ENCODE assay signal across 18 cellular contexts in the genomic region with DNA sequence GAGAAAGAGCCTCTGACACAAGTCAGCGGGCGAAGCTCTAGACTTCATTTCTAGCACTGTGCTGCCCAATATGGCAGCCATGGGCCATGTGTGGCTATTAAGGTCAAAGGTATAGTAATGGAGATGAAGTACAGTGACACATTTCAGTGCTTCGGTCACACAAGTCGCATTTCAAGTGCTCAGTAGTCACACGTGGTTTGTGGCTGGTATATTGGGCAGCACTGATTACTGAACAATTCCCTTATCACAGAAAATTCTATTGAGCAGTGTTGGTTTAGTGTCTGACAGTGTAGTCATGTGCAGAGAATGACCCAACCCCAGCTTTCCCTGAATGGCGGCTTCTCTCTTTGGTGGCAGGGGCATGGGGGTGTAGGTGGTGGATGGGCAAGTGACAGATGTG.
DNase-seq lines count a peak whose midpoint lies in the region; ATAC-seq and TF ChIP-seq lines count a peak whose summit lies in the region.
"Had no signal": no experiment of that assay in that cellular context is flagged by ENCODE, and none has a peak within 500 bp of the region (broad histone marks: within the 10 kb centered on the region; RNA-seq: fewer than 3 reads in every experiment).

No MANE protein-coding gene starts in this region.

- peak; percentile 74 for ATAC-seq in stimulated activated naive CD8-positive, alpha-beta T cell treated with anti-CD3 and anti-CD28 coated beads, Interleukin-15, amount 100 ng/mL, for 72 hours
- no peak for ATAC-seq in stimulated activated naive CD8-positive, alpha-beta T cell treated with anti-CD3 and anti-CD28 coated beads, Interleukin-15, Interleukin-2, amounts not matched to agents 100 U/mL and 50 U/mL, for 24 hours
- ATAC-seq in natural killer cell treated with Interleukin-12 subunit alpha and Interleukin-12 subunit beta and Interleukin-15 and Interleukin-18, amount 100 ng/mL, for 72 hours, result peak; percentile 50 to 61
- ATAC-seq: GM12878 had no signal

- H3K27me3 Mint-ChIP-seq in stimulated activated naive CD8-positive, alpha-beta T cell treated with anti-CD3 and anti-CD28 coated beads, Interleukin-15, amount 100 ng/mL, for 72 hours, result no peaks in the 10 kb centered on the region
- H3K27me3 Mint-ChIP-seq in chondrocyte (ENCODE audit: low read depth), result peaks cover 32% of the 10 kb centered on the region
- peaks cover 47 to 60% of the 10 kb centered on the region in 2 donors for H3K27me3 Mint-ChIP-seq in natural killer cell treated with Interleukin-12 subunit alpha and Interleukin-12 subunit beta and Interleukin-15 and Interleukin-18, amount 100 ng/mL, for 72 hours

- H3K27ac Mint-ChIP-seq in stimulated activated naive CD8-positive, alpha-beta T cell treated with anti-CD3 and anti-CD28 coated beads, Interleukin-15, amount 100 ng/mL, for 72 hours, result peak overlapping the region in 1 of 2 donors; percentile 78
- no peak overlapping the region for H3K27ac Mint-ChIP-seq in chondrocyte (ENCODE audit: unreplicated experiment)
- H3K27ac Mint-ChIP-seq in natural killer cell treated with Interleukin-12 subunit alpha and Interleukin-12 subunit beta and Interleukin-15 and Interleukin-18, amount 100 ng/mL, for 72 hours, result no peak overlapping the region
- H3K27ac Mint-ChIP-seq: H9 had no signal

- H3K4me3 Mint-ChIP-seq in stimulated activated naive CD8-positive, alpha-beta T cell treated with anti-CD3 and anti-CD28 coated beads, Interleukin-15, amount 100 ng/mL, for 72 hours, result no peak overlapping the region
- H3K4me3 Mint-ChIP-seq in chondrocyte (ENCODE audit: unreplicated experiment), result no peak overlapping the region
- no peak overlapping the region for H3K4me3 Mint-ChIP-seq in natural killer cell treated with Interleukin-12 subunit alpha and Interleukin-12 subunit beta and Interleukin-15 and Interleukin-18, amount 100 ng/mL, for 72 hours
- H3K4me3 Mint-ChIP-seq: CD4-positive, CD25-positive, alpha-beta regulatory T cell; CD8-positive, alpha-beta memory T cell; H9 had no signal

- H3K36me3 Mint-ChIP-seq in chondrocyte (ENCODE audit: low read depth), result peaks cover 2% of the 10 kb centered on the region
- peaks cover 12% of the 10 kb centered on the region for H3K36me3 Mint-ChIP-seq in natural killer cell treated with Interleukin-12 subunit alpha and Interleukin-12 subunit beta and Interleukin-15 and Interleukin-18, amount 100 ng/mL, for 72 hours

- no peak for DNase-seq in stimulated activated naive CD8-positive, alpha-beta T cell treated with anti-CD3 and anti-CD28 coated beads, Interleukin-15, amount 100 ng/mL, for 72 hours
- DNase-seq in stimulated activated naive CD8-positive, alpha-beta T cell treated with anti-CD3 and anti-CD28 coated beads, Interleukin-15, Interleukin-2, amounts not matched to agents 100 U/mL and 50 U/mL, for 24 hours, result no peak
- DNase-seq in chondrocyte (ENCODE audit: low spot score), result peak; percentile 22
- no peak for DNase-seq in natural killer cell treated with Interleukin-12 subunit alpha and Interleukin-12 subunit beta and Interleukin-15 and Interleukin-18, amount 100 ng/mL, for 72 hours (ENCODE audit: low spot score)
- DNase-seq in NCI-H69 (lab: John Stamatoyannopoulos, UW), result no peak
- DNase-seq in activated CD4-positive, alpha-beta T cell treated with anti-CD3 and anti-CD28 coated beads for 48 hours, result no peak
- DNase-seq: ACHN; BE2C; C1 segment of cervical spinal cord; CD4-positive, CD25-positive, alpha-beta regulatory T cell; CD8-positive, alpha-beta memory T cell; COR-L47; DMS 273 treated with DMSO at 0.1 percent for 48 hours; DMS53; DND-41; EL; H9 had no signal

- no peak for TF ChIP-seq CTCF in chondrocyte (IDR thresholded peaks at IDR 0.05)

- H3K4me1 Mint-ChIP-seq in stimulated activated naive CD8-positive, alpha-beta T cell treated with anti-CD3 and anti-CD28 coated beads, Interleukin-15, amount 100 ng/mL, for 72 hours, result peaks cover 11% of the 10 kb centered on the region
- H3K4me1 Mint-ChIP-seq in chondrocyte (ENCODE audit: low read depth), result no peaks in the 10 kb centered on the region
- H3K4me1 Mint-ChIP-seq in natural killer cell treated with Interleukin-12 subunit alpha and Interleukin-12 subunit beta and Interleukin-15 and Interleukin-18, amount 100 ng/mL, for 72 hours (ENCODE audit: low read depth in 2 of 2), result peaks cover 7 to 9% of the 10 kb centered on the region in 2 donors

- peaks cover 9 to 24% of the 10 kb centered on the region in 2 donors for H3K9me3 Mint-ChIP-seq in stimulated activated naive CD8-positive, alpha-beta T cell treated with anti-CD3 and anti-CD28 coated beads, Interleukin-15, amount 100 ng/mL, for 72 hours
- peaks cover 16% of the 10 kb centered on the region for H3K9me3 Mint-ChIP-seq in chondrocyte (ENCODE audit: low read depth)
- H3K9me3 Mint-ChIP-seq in natural killer cell treated with Interleukin-12 subunit alpha and Interleukin-12 subunit beta and Interleukin-15 and Interleukin-18, amount 100 ng/mL, for 72 hours, result peaks cover 4% of the 10 kb centered on the region
